Comparison of ENCODE assay signal across 10 cellular contexts in the genomic region with DNA sequence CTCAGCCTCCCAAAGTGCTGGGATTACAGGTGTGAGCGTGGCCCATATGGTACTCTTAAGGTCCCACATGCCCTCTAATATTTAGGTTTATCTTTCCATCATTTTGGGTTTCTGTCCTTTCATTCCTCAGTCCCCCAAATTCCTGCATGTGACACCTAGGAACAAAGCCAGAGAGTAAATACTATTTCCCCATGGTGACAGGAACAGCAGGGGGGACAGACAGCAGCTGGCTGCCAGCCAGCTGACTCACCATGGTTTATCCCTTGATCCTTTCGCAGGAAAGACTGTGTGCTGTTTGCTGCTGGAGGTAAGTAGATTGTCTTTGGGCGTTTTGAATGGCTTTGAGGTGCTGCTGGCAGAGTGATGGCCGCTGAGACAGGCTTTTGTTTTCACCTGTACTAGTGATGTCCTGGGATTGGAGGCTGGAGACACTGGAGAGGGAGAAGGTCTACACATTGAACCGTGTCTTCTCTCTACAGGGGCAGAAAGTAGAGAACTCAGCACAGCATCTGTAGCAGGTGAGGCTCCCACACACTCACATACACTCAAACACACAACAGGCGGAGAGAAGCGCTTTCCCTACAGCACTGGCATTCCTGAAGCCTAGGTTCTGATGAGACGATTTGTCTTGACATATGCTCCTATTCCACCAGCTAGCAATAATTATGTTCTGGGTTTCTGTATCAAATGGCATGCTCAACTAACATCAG.
DNase-seq lines count a peak whose midpoint lies in the region; ATAC-seq, FAIRE-seq and TF ChIP-seq lines count a peak whose summit lies in the region.
"Had no signal": no experiment of that assay in that cellular context is flagged by ENCODE, and none has a peak within 500 bp of the region (broad histone marks: within the 10 kb centered on the region; RNA-seq: fewer than 3 reads in every experiment).

No MANE protein-coding gene starts in this region.

- H4K20me1 ChIP-seq in PC-3 (ENCODE audit: low read length) = no peaks in the 10 kb centered on the region

- ATAC-seq in PC-3 (peak; percentile 85), psoas muscle (no peak), HG02763 (IDR thresholded peaks at IDR 0.05; ENCODE audit: unreplicated experiment) (no peak)
- no peak for ATAC-seq in stimulated activated memory B cell treated with anti-CD40 and anti-IgM and Interleukin-4, amounts not matched to agents 10 μg/mL and 1 μg/mL and 100 μg/mL, for 72 hours

- H2AFZ ChIP-seq in PC-3 (ENCODE audit: low read length) = no peak overlapping the region

- H3K27me3 Mint-ChIP-seq in stimulated activated memory B cell treated with anti-CD40 and anti-IgM and Interleukin-4, amounts not matched to agents 10 μg/mL and 1 μg/mL and 100 μg/mL, for 72 hours = no peaks in the 10 kb centered on the region

- H3K4me3 Mint-ChIP-seq in stimulated activated memory B cell treated with anti-CD40 and anti-IgM and Interleukin-4, amounts not matched to agents 10 μg/mL and 1 μg/mL and 100 μg/mL, for 72 hours = no peak overlapping the region

- no peak overlapping the region for H3K4me2 ChIP-seq in PC-3 (ENCODE audit: low read length)

- H3K4me1 ChIP-seq in PC-3 (ENCODE audit: insufficient read depth, low read length) (peaks cover 10% of the 10 kb centered on the region), psoas muscle (no peaks in the 10 kb centered on the region)

- no peak overlapping the region for H3K4me3 ChIP-seq in PC-3 (ENCODE audit: low read length)
- H3K4me3 ChIP-seq in psoas muscle = no peak overlapping the region

- H3K36me3 Mint-ChIP-seq in stimulated activated memory B cell treated with anti-CD40 and anti-IgM and Interleukin-4, amounts not matched to agents 10 μg/mL and 1 μg/mL and 100 μg/mL, for 72 hours = peaks cover 46% of the 10 kb centered on the region

- H3K9me3 Mint-ChIP-seq in stimulated activated memory B cell treated with anti-CD40 and anti-IgM and Interleukin-4, amounts not matched to agents 10 μg/mL and 1 μg/mL and 100 μg/mL, for 72 hours = no peaks in the 10 kb centered on the region

- no peak overlapping the region for H3K27ac Mint-ChIP-seq in stimulated activated memory B cell treated with anti-CD40 and anti-IgM and Interleukin-4, amounts not matched to agents 10 μg/mL and 1 μg/mL and 100 μg/mL, for 72 hours

- TF ChIP-seq CTCF in D721Med (IDR thresholded peaks at IDR 0.05; ENCODE audit: insufficient read depth, missing control alignments) = no peak
- no peak for TF ChIP-seq CTCF in PC-3 (conservative IDR thresholded peaks at IDR 0.05; ENCODE audit: low read depth, low read length)
- no peak for TF ChIP-seq CTCF in psoas muscle (IDR thresholded peaks at IDR 0.05)

- H3K36me3 ChIP-seq in PC-3 (ENCODE audit: low read depth, low read length) (no peaks in the 10 kb centered on the region), psoas muscle (ENCODE audit: insufficient read depth in 1 of 2, low read depth in 1 of 2) (peaks cover 0 to 17% of the 10 kb centered on the region in 2 donors)

- FAIRE-seq in D721Med (lab: Jason Lieb, UNC) = peak; percentile 74

- DNase-seq in D721Med (ENCODE audit: insufficient read length, low spot score) (peak; percentile 60), LoVo (ENCODE audit: low spot score) (peak; percentile 90), PC-3 (peak; percentile 73), iPS-NIHi11 (ENCODE audit: low spot score) (peak; percentile 55), psoas muscle (no peak), medulla oblongata (ENCODE audit: extremely low spot score) (no peak)
- DNase-seq: activated CD4-positive, CD25-positive, alpha-beta regulatory T cell treated with anti-CD3 and anti-CD28 coated beads, Interleukin-2, amount 50 U/mL, for 72 hours; GF-D8 had no signal

- 79 to 84% (median 79%) methylated on average over 8 of the region's 8 CpGs for WGBS in psoas muscle, 3 donors

- no peaks in the 10 kb centered on the region for H3K9me2 ChIP-seq in PC-3 (replicated peaks; ENCODE audit: low read length)

- CTCF ChIA-PET in PC-3 (lab: Charles Lee) = no interaction called here

- H3K9ac ChIP-seq in PC-3 (ENCODE audit: low read length) = no peak overlapping the region

- intact Hi-C loops in PC-3 (cut with micrococcal nuclease) (no loop called here), psoas muscle (cut with DNase I) (no loop called here)

- POLR2A ChIA-PET in PC-3 (lab: Charles Lee; ENCODE audit: unreplicated experiment) = no interaction called here

- no peaks in the 10 kb centered on the region for H3F3A ChIP-seq in PC-3 (ENCODE audit: low read length, unreplicated experiment)

- H3K4me1 Mint-ChIP-seq in stimulated activated memory B cell treated with anti-CD40 and anti-IgM and Interleukin-4, amounts not matched to agents 10 μg/mL and 1 μg/mL and 100 μg/mL, for 72 hours = peaks cover 16% of the 10 kb centered on the region

- H3K27ac ChIP-seq in PC-3 (ENCODE audit: low read length) (no peak overlapping the region), psoas muscle (no peak overlapping the region)

- no peaks in the 10 kb centered on the region for H3K79me2 ChIP-seq in PC-3 (ENCODE audit: low read length)

- BruUV-seq in PC-3 (replicated peaks; lab: Mats Ljungman, UMichigan) = no TSS peak

- H3K27me3 ChIP-seq in PC-3 (ENCODE audit: low read length) = no peaks in the 10 kb centered on the region
- H3K27me3 ChIP-seq in psoas muscle (ENCODE audit: insufficient read depth in 3 of 3, low read length in 2 of 3) = no peaks in the 10 kb centered on the region

- no peaks in the 10 kb centered on the region for H3K9me3 ChIP-seq in PC-3 (ENCODE audit: low read length)
- no peaks in the 10 kb centered on the region for H3K9me3 ChIP-seq in psoas muscle

Comparison
In these comparisons a context has a peak if more than half of its experiments do, and no peak if none do; other contexts are left out.
1. DNase-seq: peak in D721Med (single experiment), LoVo (single experiment), PC-3 (single experiment) and iPS-NIHi11 (single experiment); none in psoas muscle (0 of 2) and medulla oblongata (single experiment).